ENCODE assay signal across 10 cellular contexts in genomic region chrX:40168183-40169015, GRCh38.
A peak's percentile ranks its signal among the peaks of the same experiment; 100 is the strongest.
DNase-seq lines count a peak whose midpoint lies in the region; FAIRE-seq and TF ChIP-seq lines count a peak whose summit lies in the region.
"Had no signal": no experiment of that assay in that cellular context is flagged by ENCODE, and none has a peak within 500 bp of the region (broad histone marks: within the 10 kb centered on the region; RNA-seq: fewer than 3 reads in every experiment).

No MANE protein-coding gene starts in this region.

- H3K4me3 Mint-ChIP-seq in activated CD4-positive, alpha-beta T cell treated with anti-CD3 and anti-CD28 coated beads, Interleukin-2, amount 10 ng/mL, durations not matched to agents 7 days and 5 days = peak overlapping the region; percentile 70
- H3K4me3 Mint-ChIP-seq in activated CD4-positive, alpha-beta memory T cell treated with anti-CD3 and anti-CD28 coated beads, Interleukin-2, amount 10 ng/mL, durations not matched to agents 7 days and 5 days = peak overlapping the region; percentile 60

- no peaks in the 10 kb centered on the region for H3K9me3 ChIP-seq in iPS-18a (ENCODE audit: control insufficient read depth, low read depth, low read length)
- H3K9me3 ChIP-seq in suprapubic skin = no peaks in the 10 kb centered on the region

- TF ChIP-seq EP300 in suprapubic skin (IDR thresholded peaks at IDR 0.05) = no peak

- CTCF ChIA-PET in activated CD4-positive, alpha-beta T cell treated with anti-CD3 and anti-CD28 coated beads, Interleukin-2, amount 10 ng/mL, durations not matched to agents 7 days and 5 days (lab: Charles Lee) = interaction anchor here (0.8 to 3.1 kb wide), 9 partner anchors 8 to 351 kb away, joined by 3 to 8 read pairs (median 3); no protein-coding TSS in a partner anchor
- CTCF ChIA-PET in activated CD4-positive, alpha-beta memory T cell treated with anti-CD3 and anti-CD28 coated beads, Interleukin-2, amount 10 ng/mL, durations not matched to agents 7 days and 5 days (lab: Charles Lee) = interaction anchor here (0.9 to 4.3 kb wide), 7 partner anchors 8 to 399 kb away, joined by 3 to 19 read pairs (median 3); partner anchors contain the start of gene BCOR

- H3K27ac ChIP-seq in iPS-18a (ENCODE audit: low read length) = peak overlapping the region; percentile 79
- H3K27ac ChIP-seq in suprapubic skin = no peak overlapping the region

- peak overlapping the region; percentile 84 for H3K9ac ChIP-seq in iPS-18a (ENCODE audit: low read length)

- FAIRE-seq in D721Med (lab: Jason Lieb, UNC) = no peak

- H3K27ac Mint-ChIP-seq in activated CD4-positive, alpha-beta T cell treated with anti-CD3 and anti-CD28 coated beads, Interleukin-2, amount 10 ng/mL, durations not matched to agents 7 days and 5 days = peak overlapping the region; percentile 90
- H3K27ac Mint-ChIP-seq in activated CD4-positive, alpha-beta memory T cell treated with anti-CD3 and anti-CD28 coated beads, Interleukin-2, amount 10 ng/mL, durations not matched to agents 7 days and 5 days = peak overlapping the region; percentile 97

- POLR2A ChIA-PET in activated CD4-positive, alpha-beta T cell treated with anti-CD3 and anti-CD28 coated beads, Interleukin-2, amount 10 ng/mL, durations not matched to agents 7 days and 5 days (lab: Charles Lee) = interaction anchor here (0.7 to 1.6 kb wide), 2 partner anchors 10 to 75 kb away, joined by 3 to 4 read pairs; no protein-coding TSS in a partner anchor
- POLR2A ChIA-PET in activated CD4-positive, alpha-beta memory T cell treated with anti-CD3 and anti-CD28 coated beads, Interleukin-2, amount 10 ng/mL, durations not matched to agents 7 days and 5 days (lab: Charles Lee) = interaction anchor here (0.7 to 16.9 kb wide), 8 partner anchors 9 to 351 kb away, joined by 3 to 387 read pairs (median 7); partner anchors contain the start of gene BCOR

- DNase-seq in activated CD4-positive, alpha-beta T cell treated with anti-CD3 and anti-CD28 coated beads, Interleukin-2, amount 10 ng/mL, durations not matched to agents 7 days and 5 days = no peak
- DNase-seq in activated CD4-positive, alpha-beta T cell treated with anti-CD3 and anti-CD28 coated beads for 4 hours = no peak
- no peak for DNase-seq in activated CD4-positive, alpha-beta memory T cell treated with anti-CD3 and anti-CD28 coated beads, Interleukin-2, amount 10 ng/mL, durations not matched to agents 7 days and 5 days
- DNase-seq in suprapubic skin (ENCODE audit: low spot score in 2 of 2) = peak in 1 of 2 donors; percentile 58
- DNase-seq in SK-N-DZ (ENCODE audit: low spot score) = no peak
- DNase-seq in D721Med (ENCODE audit: insufficient read length, low spot score) = no peak
- no peak for DNase-seq in central memory CD4-positive, alpha-beta T cell
- DNase-seq: activated effector memory CD4-positive, alpha-beta T cell treated with Interleukin-2 at 50 U/mL for 16 hours; NCI-H1436 had no signal

- H3K9me3 Mint-ChIP-seq in activated CD4-positive, alpha-beta T cell treated with anti-CD3 and anti-CD28 coated beads, Interleukin-2, amount 10 ng/mL, durations not matched to agents 7 days and 5 days = no peaks in the 10 kb centered on the region
- H3K9me3 Mint-ChIP-seq in activated CD4-positive, alpha-beta memory T cell treated with anti-CD3 and anti-CD28 coated beads, Interleukin-2, amount 10 ng/mL, durations not matched to agents 7 days and 5 days = no peaks in the 10 kb centered on the region

- no peaks in the 10 kb centered on the region for H3K27me3 Mint-ChIP-seq in activated CD4-positive, alpha-beta T cell treated with anti-CD3 and anti-CD28 coated beads, Interleukin-2, amount 10 ng/mL, durations not matched to agents 7 days and 5 days
- H3K27me3 Mint-ChIP-seq in activated CD4-positive, alpha-beta memory T cell treated with anti-CD3 and anti-CD28 coated beads, Interleukin-2, amount 10 ng/mL, durations not matched to agents 7 days and 5 days = no peaks in the 10 kb centered on the region

- H3K4me3 ChIP-seq in iPS-18a (ENCODE audit: low read length) = peak overlapping the region; percentile 64
- H3K4me3 ChIP-seq in suprapubic skin = peak overlapping the region; percentile 42

- H3K4me1 ChIP-seq in iPS-18a (ENCODE audit: control insufficient read depth, low read depth, low read length) = peaks cover 63% of the 10 kb centered on the region
- peaks cover 43% of the 10 kb centered on the region for H3K4me1 ChIP-seq in suprapubic skin

- WGBS in suprapubic skin = 2% methylated on average over 12 of the region's 60 CpGs

- H3K36me3 ChIP-seq in iPS-18a (ENCODE audit: control insufficient read depth, low read depth, low read length) (no peaks in the 10 kb centered on the region), suprapubic skin (no peaks in the 10 kb centered on the region)

- TF ChIP-seq CTCF in suprapubic skin (IDR thresholded peaks at IDR 0.05) (no peak), D721Med (IDR thresholded peaks at IDR 0.05; ENCODE audit: insufficient read depth, missing control alignments) (no peak)

- no peak for TF ChIP-seq POLR2A in suprapubic skin (IDR thresholded peaks at IDR 0.05)

- H3K27me3 ChIP-seq in iPS-18a (ENCODE audit: control insufficient read depth, insufficient read depth, low read length) (peaks cover 80% of the 10 kb centered on the region), suprapubic skin (no peaks in the 10 kb centered on the region)

- peaks cover 51% of the 10 kb centered on the region for H3K4me1 Mint-ChIP-seq in activated CD4-positive, alpha-beta T cell treated with anti-CD3 and anti-CD28 coated beads, Interleukin-2, amount 10 ng/mL, durations not matched to agents 7 days and 5 days
- peaks cover 46% of the 10 kb centered on the region for H3K4me1 Mint-ChIP-seq in activated CD4-positive, alpha-beta memory T cell treated with anti-CD3 and anti-CD28 coated beads, Interleukin-2, amount 10 ng/mL, durations not matched to agents 7 days and 5 days

- no peaks in the 10 kb centered on the region for H3K36me3 Mint-ChIP-seq in activated CD4-positive, alpha-beta T cell treated with anti-CD3 and anti-CD28 coated beads, Interleukin-2, amount 10 ng/mL, durations not matched to agents 7 days and 5 days (ENCODE audit: low read depth)
- no peaks in the 10 kb centered on the region for H3K36me3 Mint-ChIP-seq in activated CD4-positive, alpha-beta memory T cell treated with anti-CD3 and anti-CD28 coated beads, Interleukin-2, amount 10 ng/mL, durations not matched to agents 7 days and 5 days (ENCODE audit: low read depth)
